16 cellular contexts compared by ENCODE assay signal in genomic region chr12:54011665-54012532, GRCh38. TPM values are rescaled to one million over a fixed set of nuclear protein-coding genes. Genes with fewer than 3 reads are reported as not detected.
DNase-seq lines count a peak whose midpoint lies in the region; ATAC-seq, FAIRE-seq and TF ChIP-seq lines count a peak whose summit lies in the region.
"Had no signal": no experiment of that assay in that cellular context is flagged by ENCODE, and none has a peak within 500 bp of the region (broad histone marks: within the 10 kb centered on the region; RNA-seq: fewer than 3 reads in every experiment).

No MANE protein-coding gene starts in this region.

- in situ Hi-C loops in Panc1 (cut with HindIII; ENCODE audit: low pct_unique_long_range_greater_than_20kb, low sequenced_read_pairs) = no loop called here

- FAIRE-seq in kidney (lab: Jason Lieb, UNC) = no peak
- FAIRE-seq: bronchial epithelial cell, endothelial cell of umbilical vein had no signal

- BruUV-seq in Panc1 (replicated peaks; lab: Mats Ljungman, UMichigan) = TSS peak; percentile 27

- H3K4me3 ChIP-seq in HEK293 (ENCODE audit: low read depth, low read length) = no peak overlapping the region
- peak overlapping the region; percentile 47 to 61 for H3K4me3 ChIP-seq in Panc1 (ENCODE audit: low read depth in 2 of 2, low read length in 2 of 2)
- peak overlapping the region in 1 of 2 donors; percentile 11 for H3K4me3 ChIP-seq in kidney (ENCODE audit: low read length in 2 of 2)
- peak overlapping the region; percentile 50 to 76 (median 68) for H3K4me3 ChIP-seq in subcutaneous abdominal adipose tissue (ENCODE audit: low read depth in 1 of 5, low read length in 5 of 5)

- POLR2A ChIA-PET in HEK293 (lab: Yijun Ruan, JAX) (interaction anchor here (0.6 kb wide), 1 partner anchor 177 kb away, joined by 6 read pairs; the partner anchor contains the start of gene SMUG1), Panc1 (lab: Charles Lee) (interaction anchor here (0.5 to 0.6 kb wide), 2 partner anchors 180 to 284 kb away, joined by 5 to 9 read pairs; no protein-coding TSS in a partner anchor)

- CTCF ChIA-PET in HEK293 (lab: Yijun Ruan, JAX) (interaction anchor here (1.0 to 2.2 kb wide), 3 partner anchors 20 to 203 kb away, joined by 3 to 7 read pairs (median 6); no protein-coding TSS in a partner anchor), Panc1 (lab: Charles Lee) (interaction anchor here (0.7 to 1.6 kb wide), 4 partner anchors 16 to 195 kb away, joined by 3 to 6 read pairs (median 4); no protein-coding TSS in a partner anchor)

- H3K27ac ChIP-seq in HEK293 (ENCODE audit: extremely low read depth, low read depth, low read length) = peak overlapping the region; percentile 93
- peak overlapping the region; percentile 92 for H3K27ac ChIP-seq in Panc1 (ENCODE audit: low read length)
- H3K27ac ChIP-seq in kidney (ENCODE audit: low read depth in 2 of 2, low read length in 2 of 2) = peak overlapping the region; percentile 26 to 61
- H3K27ac ChIP-seq in subcutaneous abdominal adipose tissue (ENCODE audit: low read depth, low read length) = peak overlapping the region; percentile 87

- peak overlapping the region in 1 of 2 donors; percentile 37 for H3K9ac ChIP-seq in kidney (ENCODE audit: low read length in 2 of 2)
- H3K9ac ChIP-seq in subcutaneous abdominal adipose tissue (ENCODE audit: low read length in 5 of 5) = peak overlapping the region in 2 of 5 donors; percentile 57 to 81

- H3K27me3 ChIP-seq in Panc1 (ENCODE audit: control insufficient read depth, insufficient read depth, low read length) (no peaks in the 10 kb centered on the region), subcutaneous abdominal adipose tissue (ENCODE audit: control insufficient read depth in 5 of 5, insufficient read depth in 4 of 5, low read length in 5 of 5) (peaks cover 2 to 35% (median 8%) of the 10 kb centered on the region in 5 donors)

- H3K36me3 ChIP-seq in HEK293 (ENCODE audit: control insufficient read depth in 2 of 2, insufficient read depth in 1 of 2, low read length in 2 of 2) = no peaks in the 10 kb centered on the region
- peaks cover 2% of the 10 kb centered on the region; the same call in 1 of the 2 replicates for H3K36me3 ChIP-seq in Panc1 (ENCODE audit: control insufficient read depth, insufficient read depth, low read length)
- no peaks in the 10 kb centered on the region for H3K36me3 ChIP-seq in kidney (ENCODE audit: control insufficient read depth in 1 of 2, insufficient read depth in 2 of 2, low read length in 2 of 2)
- no peaks in the 10 kb centered on the region for H3K36me3 ChIP-seq in subcutaneous abdominal adipose tissue (ENCODE audit: control insufficient read depth in 5 of 5, insufficient read depth in 5 of 5, low read length in 5 of 5)

- DNase-seq in Panc1 (ENCODE audit: low read depth, low spot score) (no peak), kidney (no peak), SW480 (ENCODE audit: low spot score) (no peak), MV-4-11 (lab: John Stamatoyannopoulos, UW) (no peak), NCI-H2107 treated with DMSO at 0.1 percent for 48 hours (lab: John Stamatoyannopoulos, UW; ENCODE audit: unreplicated experiment) (no peak)
- DNase-seq: foreskin melanocyte; NCI-H2029 treated with DMSO at 0.1 percent for 48 hours; right cardiac atrium; stimulated activated CD4-positive, alpha-beta T cell treated with anti-CD3 and anti-CD28 coated beads, Interleukin-2, amount 100 ng/mL, for 24 hours; T-cell had no signal

- no peaks in the 10 kb centered on the region for H3K9me3 ChIP-seq in HEK293 (ENCODE audit: control insufficient read depth, insufficient read depth, low read depth, low read length)
- H3K9me3 ChIP-seq in Panc1 (ENCODE audit: control insufficient read depth, insufficient read depth, low read depth, low read length) = no peaks in the 10 kb centered on the region
- H3K9me3 ChIP-seq in kidney (ENCODE audit: control insufficient read depth in 1 of 2, low read length in 2 of 2) = no peaks in the 10 kb centered on the region
- H3K9me3 ChIP-seq in subcutaneous abdominal adipose tissue (ENCODE audit: control insufficient read depth in 5 of 5, low read length in 5 of 5) = no peaks in the 10 kb centered on the region

- H3K4me1 ChIP-seq in HEK293 (ENCODE audit: control insufficient read depth, insufficient read depth, low read length) = peaks cover 43% of the 10 kb centered on the region
- peaks cover 60% of the 10 kb centered on the region for H3K4me1 ChIP-seq in Panc1 (ENCODE audit: control insufficient read depth, insufficient read depth, low read length)
- peaks cover 15 to 27% of the 10 kb centered on the region in 2 donors for H3K4me1 ChIP-seq in kidney (ENCODE audit: control insufficient read depth in 1 of 2, insufficient read depth in 1 of 2, low read depth in 1 of 2, low read length in 2 of 2)
- peaks cover 1 to 71% (median 62%) of the 10 kb centered on the region in 5 donors for H3K4me1 ChIP-seq in subcutaneous abdominal adipose tissue (ENCODE audit: control insufficient read depth in 5 of 5, insufficient read depth in 5 of 5, low read length in 5 of 5)

- ATAC-seq in Panc1 = no peak
- ATAC-seq: right cardiac atrium, T-cell, WTC11 had no signal

- TF ChIP-seq CTCF in HEK293 (tag by site-specific recombination; IDR thresholded peaks at IDR 0.05) (no peak), Panc1 (IDR thresholded peaks at IDR 0.05) (no peak), kidney (IDR thresholded peaks at IDR 0.05; ENCODE audit: borderline replicate concordance, extremely low read depth, insufficient read depth) (no peak)

- intact Hi-C loops in Panc1 (cut with micrococcal nuclease; ENCODE audit: unreplicated experiment) (no loop called here), kidney (cut with DNase I) (loop anchor here (5.0 kb wide), 1 partner anchor 185 kb away; no protein-coding TSS in a partner anchor)

TF ChIP-seq in HEK293, 187 proteins besides CTCF, POLR2A, EP300 and RAD21 (continues in another document):
- TF ChIP-seq ZNF362 (tag by site-specific recombination; IDR thresholded peaks at IDR 0.05) = peak; percentile 75; the same call in 1 of the 2 replicates
- no peak for TF ChIP-seq ZNF423 (tag by site-specific recombination; IDR thresholded peaks at IDR 0.05)
- no peak for TF ChIP-seq ZNF140 (tag by site-specific recombination; IDR thresholded peaks at IDR 0.05)
- TF ChIP-seq OVOL3 (tag by site-specific recombination; IDR thresholded peaks at IDR 0.05) = no peak
- TF ChIP-seq ZNF704 (tag by site-specific recombination; IDR thresholded peaks at IDR 0.05) = no peak
- no peak for TF ChIP-seq ZNF629 (tag by site-specific recombination; IDR thresholded peaks at IDR 0.05)
- TF ChIP-seq ATF2 (tag by site-specific recombination; IDR thresholded peaks at IDR 0.05; ENCODE audit: low read depth) = no peak
- no peak for TF ChIP-seq ZNF514 (tag by site-specific recombination; IDR thresholded peaks at IDR 0.05)
- TF ChIP-seq ZNF621 (tag by site-specific recombination; IDR thresholded peaks at IDR 0.05) = no peak
- no peak for TF ChIP-seq ZNF585B (tag by site-specific recombination; IDR thresholded peaks at IDR 0.05)

RNA-seq across cellular contexts. Expression of gene HOXC8, which starts 3.1 kb away (rescaled TPM):
- total RNA-seq in Panc1 (2021; ENCODE audit: unreplicated experiment) (15.3 TPM), kidney (9.0 TPM)
- 9.5 TPM for polyA plus RNA-seq in Panc1 (2012; ENCODE audit: insufficient read length)
- 2.1 TPM for polyA plus RNA-seq in kidney (ENCODE audit: insufficient read depth, low read depth, low replicate concordance)
- total RNA-seq: bronchial epithelial cell, right cardiac atrium, T-cell, WTC11 had no signal
- polyA plus RNA-seq: CD14-positive monocyte, right cardiac atrium had no signal

RNA-seq across cellular contexts. Expression of gene HOXC9, which starts 11.9 kb away (rescaled TPM):
- total RNA-seq in Panc1 (2021; ENCODE audit: unreplicated experiment) = 37.2 TPM
- polyA plus RNA-seq in Panc1 (2012; ENCODE audit: insufficient read length) = 41.2 TPM
- total RNA-seq in kidney = 16.5 TPM
- polyA plus RNA-seq in kidney (ENCODE audit: insufficient read depth, low read depth, low replicate concordance) = 11.7 TPM
- total RNA-seq: bronchial epithelial cell, T-cell, WTC11 had no signal
- polyA plus RNA-seq: CD14-positive monocyte, right cardiac atrium had no signal

RNA-seq across cellular contexts. Expression of gene HOXC6, which starts 16.3 kb away (rescaled TPM):
- 52.2 TPM for total RNA-seq in Panc1 (2021; ENCODE audit: unreplicated experiment)
- 46.1 TPM for polyA plus RNA-seq in Panc1 (2012; ENCODE audit: insufficient read length)
- total RNA-seq in kidney = 22.0 TPM
- polyA plus RNA-seq in kidney (ENCODE audit: insufficient read depth, low read depth, low replicate concordance) = 11.4 TPM
- total RNA-seq: bronchial epithelial cell, T-cell, WTC11 had no signal
- polyA plus RNA-seq: CD14-positive monocyte had no signal

RNA-seq across cellular contexts. Expression of gene HOXC5, which starts 21.0 kb away (rescaled TPM):
- total RNA-seq in Panc1 (2021; ENCODE audit: unreplicated experiment) = 5.0 TPM
- 0.76 TPM for polyA plus RNA-seq in Panc1 (2012; ENCODE audit: insufficient read length)
- total RNA-seq in kidney = 4.8 TPM
- polyA plus RNA-seq in kidney (ENCODE audit: insufficient read depth, low read depth, low replicate concordance) = 0.24 TPM
- total RNA-seq: bronchial epithelial cell, endothelial cell of umbilical vein, right cardiac atrium, T-cell, WTC11 had no signal
- polyA plus RNA-seq: CD14-positive monocyte, endothelial cell of umbilical vein had no signal

RNA-seq across cellular contexts. Expression of gene HOXC10, which starts 27.0 kb away (rescaled TPM):
- total RNA-seq in Panc1 (2021; ENCODE audit: unreplicated experiment) (154 TPM), kidney (50.7 TPM)
- polyA plus RNA-seq in Panc1 (2012; ENCODE audit: insufficient read length) = 178 TPM
- polyA plus RNA-seq in kidney (ENCODE audit: insufficient read depth, low read depth, low replicate concordance) = 49.7 TPM
- total RNA-seq: bronchial epithelial cell, endothelial cell of umbilical vein, right cardiac atrium, WTC11 had no signal
- polyA plus RNA-seq: CD14-positive monocyte, right cardiac atrium had no signal
